19 cellular contexts compared by ENCODE assay signal in genomic region chr3:17133637-17134545, GRCh38.
"Had no signal": no experiment of that assay in that cellular context is flagged by ENCODE, and none has a peak within 500 bp of the region (broad histone marks: within the 10 kb centered on the region; RNA-seq: fewer than 3 reads in every experiment).

No MANE protein-coding gene starts in this region.

- H3K36me3 ChIP-seq: left lung, SJSA1, thyroid gland had no signal

- H3K9me3 Mint-ChIP-seq: activated naive CD4-positive, alpha-beta T cell treated with anti-CD3 and anti-CD28 coated beads, Interleukin-2, amount 50 U/mL, for 24 hours; central memory CD8-positive, alpha-beta T cell; effector memory CD8-positive, alpha-beta T cell had no signal

- H3K4me1 ChIP-seq: body of pancreas, left lung, SJSA1, thyroid gland had no signal

- DNase-seq: activated CD4-positive, alpha-beta T cell treated with anti-CD3 and anti-CD28 coated beads, Interleukin-2, amount 10 ng/mL, durations not matched to agents 24 days and 14 days; activated CD4-positive, CD25-positive, alpha-beta regulatory T cell; amniotic stem cell; effector memory CD8-positive, alpha-beta T cell; left lung; mesendoderm; stimulated activated CD4-positive, alpha-beta T cell treated with anti-CD3 and anti-CD28 coated beads, Interleukin-1b, Interleukin-23, amount 100 ng/mL, for 48 hours; stimulated activated naive CD8-positive, alpha-beta T cell treated with anti-CD3 and anti-CD28 coated beads, Interleukin-15, amount 100 ng/mL, for 72 hours; thyroid gland had no signal

- ATAC-seq: activated T-helper 17 cell treated with anti-CD3 and anti-CD28 coated beads, Interleukin-2, amount 50 U/mL, for 72 hours; body of pancreas; effector memory CD8-positive, alpha-beta T cell; left lung; psoas muscle; stimulated activated naive CD8-positive, alpha-beta T cell treated with anti-CD3 and anti-CD28 coated beads, Interleukin-15, amount 100 ng/mL, for 72 hours had no signal

- H3K36me3 Mint-ChIP-seq: activated naive CD4-positive, alpha-beta T cell treated with anti-CD3 and anti-CD28 coated beads, Interleukin-2, amount 50 U/mL, for 24 hours had no signal

- H3K4me3 ChIP-seq: body of pancreas, left lung, psoas muscle, SJSA1, thyroid gland had no signal

- H3K27me3 Mint-ChIP-seq: activated CD4-positive, alpha-beta T cell treated with anti-CD3 and anti-CD28 coated beads, Interleukin-2, amount 10 ng/mL, durations not matched to agents 24 days and 14 days; activated naive CD4-positive, alpha-beta T cell treated with anti-CD3 and anti-CD28 coated beads, Interleukin-2, amount 50 U/mL, for 24 hours; activated T-helper 17 cell treated with anti-CD3 and anti-CD28 coated beads, Interleukin-2, amount 50 U/mL, for 72 hours; central memory CD8-positive, alpha-beta T cell; dendritic cell treated with granulocyte-macrophage colony-stimulating factor and Interleukin-4, amounts not matched to agents 40 ng/mL and 50 ng/mL, for 4 days; stimulated activated naive CD8-positive, alpha-beta T cell treated with anti-CD3 and anti-CD28 coated beads, Interleukin-15, amount 100 ng/mL, for 72 hours had no signal

- H3K4me3 Mint-ChIP-seq: activated CD4-positive, alpha-beta T cell treated with anti-CD3 and anti-CD28 coated beads, Interleukin-2, amount 10 ng/mL, durations not matched to agents 24 days and 14 days; activated naive CD4-positive, alpha-beta T cell treated with anti-CD3 and anti-CD28 coated beads, Interleukin-2, amount 50 U/mL, for 24 hours; activated T-helper 17 cell treated with anti-CD3 and anti-CD28 coated beads, Interleukin-2, amount 50 U/mL, for 72 hours; central memory CD8-positive, alpha-beta T cell; dendritic cell treated with granulocyte-macrophage colony-stimulating factor and Interleukin-4, amounts not matched to agents 40 ng/mL and 50 ng/mL, for 4 days; effector memory CD8-positive, alpha-beta T cell; nephron; stimulated activated naive CD8-positive, alpha-beta T cell treated with anti-CD3 and anti-CD28 coated beads, Interleukin-15, amount 100 ng/mL, for 72 hours; T-helper 2 cell treated with Interferon-gamma antibody and Interleukin-4, amounts not matched to agents 5 μg/mL and 100 μg/mL, for 36 hours had no signal

- H3K27me3 ChIP-seq: body of pancreas, left lung, SJSA1, thyroid gland had no signal

- H3K4me1 Mint-ChIP-seq: activated naive CD4-positive, alpha-beta T cell treated with anti-CD3 and anti-CD28 coated beads, Interleukin-2, amount 50 U/mL, for 24 hours; stimulated activated naive CD8-positive, alpha-beta T cell treated with anti-CD3 and anti-CD28 coated beads, Interleukin-15, amount 100 ng/mL, for 72 hours had no signal

- H3K27ac ChIP-seq: body of pancreas, epithelial cell of prostate, left lung, psoas muscle, SJSA1, thyroid gland had no signal

- H3K9me3 ChIP-seq: body of pancreas, left lung, psoas muscle, SJSA1, thyroid gland had no signal

- H3K27ac Mint-ChIP-seq: activated CD4-positive, alpha-beta T cell treated with anti-CD3 and anti-CD28 coated beads, Interleukin-2, amount 10 ng/mL, durations not matched to agents 24 days and 14 days; activated naive CD4-positive, alpha-beta T cell treated with anti-CD3 and anti-CD28 coated beads, Interleukin-2, amount 50 U/mL, for 24 hours; activated T-helper 17 cell treated with anti-CD3 and anti-CD28 coated beads, Interleukin-2, amount 50 U/mL, for 72 hours; dendritic cell treated with granulocyte-macrophage colony-stimulating factor and Interleukin-4, amounts not matched to agents 40 ng/mL and 50 ng/mL, for 4 days; effector memory CD8-positive, alpha-beta T cell; nephron; stimulated activated naive CD8-positive, alpha-beta T cell treated with anti-CD3 and anti-CD28 coated beads, Interleukin-15, amount 100 ng/mL, for 72 hours; T-helper 2 cell treated with Interferon-gamma antibody and Interleukin-4, amounts not matched to agents 5 μg/mL and 100 μg/mL, for 36 hours had no signal
